Comparison of ENCODE assay signal across 1 cellular context in genomic region chr19:38413416-38413815, GRCh38.
TF ChIP-seq lines count a peak whose summit lies in the region.

No MANE protein-coding gene starts in this region.

TF ChIP-seq in H1, 55 proteins besides CTCF, POLR2A, EP300 and RAD21:
- TF ChIP-seq KDM1A (IDR thresholded peaks at IDR 0.05; ENCODE audit: borderline replicate concordance, low read length) (0 out of 2 replicates have a peak, but pooled peaks have one; percentile 55), RNF2 (IDR thresholded peaks at IDR 0.05; ENCODE audit: borderline replicate concordance, low read depth, low read length, missing control alignments, poor library complexity, severe bottlenecking) (no peak)
